Comparison of ENCODE assay signal across 8 cellular contexts in genomic region chr6:3356056-3356823, GRCh38.
A peak's percentile ranks its signal among the peaks of the same experiment; 100 is the strongest.
DNase-seq lines count a peak whose midpoint lies in the region; ATAC-seq, FAIRE-seq and TF ChIP-seq lines count a peak whose summit lies in the region.

No MANE protein-coding gene starts in this region.

- no peak for TF ChIP-seq POLR2A in H1 (IDR thresholded peaks at IDR 0.05; ENCODE audit: control extremely low read depth in 1 of 2, low read depth in 2 of 2, low read length in 2 of 2)

- POLR2A ChIA-PET in activated CD4-positive, alpha-beta memory T cell treated with anti-CD3 and anti-CD28 coated beads for 36 hours (lab: Charles Lee): no interaction called here
- POLR2A ChIA-PET in H1 (lab: Charles Lee; ENCODE audit: partially characterized antibody): interaction anchor here (0.8 to 1.8 kb wide), 4 partner anchors 8 to 1653 kb away, joined by 3 to 6 read pairs (median 4); no protein-coding TSS in a partner anchor

- peaks cover 22% of the 10 kb centered on the region for H3K4me1 Mint-ChIP-seq in activated CD4-positive, alpha-beta memory T cell treated with anti-CD3 and anti-CD28 coated beads for 36 hours (ENCODE audit: low read depth)

- H3K9me3 ChIP-seq in H1 (ENCODE audit: insufficient read depth in 2 of 2, low read depth in 1 of 2, low read length in 1 of 2): peaks cover 0 to 3% of the 10 kb centered on the region in 2 experiments; a peak in 1 of 4 replicates

- no peak overlapping the region for H3K23ac ChIP-seq in H1 (ENCODE audit: insufficient read length)

- DNase-seq in NCI-H226 (peak; percentile 45), H1 (ENCODE audit: low read depth in 1 of 2, low spot score in 2 of 2) (peak; percentile 43 to 71), middle frontal gyrus (ENCODE audit: extremely low spot score, low spot score) (peak; percentile 62)
- DNase-seq in activated CD4-positive, alpha-beta memory T cell treated with anti-CD3 and anti-CD28 coated beads for 36 hours: peak; percentile 71
- DNase-seq in stimulated activated CD8-positive, alpha-beta memory T cell treated with anti-CD3 and anti-CD28 coated beads, Interleukin-4, amount 100 ng/mL, for 4 hours (ENCODE audit: low read depth in 2 of 2, low spot score in 1 of 2): peak; percentile 10 to 21

- ATAC-seq in GM18502 (IDR thresholded peaks at IDR 0.05; ENCODE audit: poor library complexity, unreplicated experiment) (peak; percentile 90), HG03064 (IDR thresholded peaks at IDR 0.05; ENCODE audit: low read depth, unreplicated experiment) (peak; percentile 86)

- intact Hi-C loops in activated CD4-positive, alpha-beta memory T cell treated with anti-CD3 and anti-CD28 coated beads for 36 hours (cut with micrococcal nuclease): loop anchor here (2.0 to 5.0 kb wide), 2 partner anchors 15 to 101 kb away; partner anchors contain the start of gene SLC22A23

- no peaks in the 10 kb centered on the region for H3K27me3 Mint-ChIP-seq in activated CD4-positive, alpha-beta memory T cell treated with anti-CD3 and anti-CD28 coated beads for 36 hours

- H3K79me2 ChIP-seq in H1 (ENCODE audit: control insufficient read depth in 1 of 2, insufficient read depth in 2 of 2, low read length in 2 of 2): peaks cover 0 to 17% of the 10 kb centered on the region in 2 experiments; a peak in 3 of 4 replicates

- peak overlapping the region in 1 of 4 experiments; percentile 0; a peak in 2 of 7 replicates for H3K9ac ChIP-seq in H1 (replicated peaks in 1 of 4; ENCODE audit: extremely low read depth in 1 of 4, low read depth in 3 of 4, low read length in 3 of 4)

- H3K36me3 Mint-ChIP-seq in activated CD4-positive, alpha-beta memory T cell treated with anti-CD3 and anti-CD28 coated beads for 36 hours: no peaks in the 10 kb centered on the region

- peaks cover 9 to 22% (median 20%) of the 10 kb centered on the region in 4 experiments for H3K4me1 ChIP-seq in H1 (replicated peaks in 1 of 4; ENCODE audit: control insufficient read depth in 3 of 4, insufficient read depth in 4 of 4, low read length in 3 of 4)

- no peak overlapping the region for H2BK12ac ChIP-seq in H1 (ENCODE audit: low read depth, low read length)

- TF ChIP-seq CTCF in 22Rv1 (IDR thresholded peaks at IDR 0.05) (no peak), H1 (IDR thresholded peaks at IDR 0.05; ENCODE audit: control extremely low read depth in 1 of 3, insufficient read depth in 1 of 3, low read depth in 1 of 3, low read length in 3 of 3) (no peak)

- 0 out of 8 replicates have a peak, but pooled peaks cover 0 to 2% (median 0%) of the 10 kb centered on the region in 4 experiments for H3K36me3 ChIP-seq in H1 (ENCODE audit: control insufficient read depth in 2 of 4, insufficient read depth in 4 of 4, low read length in 3 of 4)

- peaks cover 5% of the 10 kb centered on the region for H3K79me1 ChIP-seq in H1 (ENCODE audit: low read depth, low read length)

- H3K9me3 Mint-ChIP-seq in activated CD4-positive, alpha-beta memory T cell treated with anti-CD3 and anti-CD28 coated beads for 36 hours: no peaks in the 10 kb centered on the region

- H3K18ac ChIP-seq in H1 (ENCODE audit: extremely low read depth, low read length): peak overlapping the region; percentile 3

- H3K27me3 ChIP-seq in H1 (replicated peaks in 1 of 4; ENCODE audit: control insufficient read depth in 3 of 4, extremely low read depth in 1 of 4, insufficient read depth in 3 of 4, low read length in 3 of 4): no peaks in the 10 kb centered on the region

- H3K4ac ChIP-seq in H1 (replicated peaks; ENCODE audit: insufficient read length, low read depth, low read length): no peak overlapping the region

- CTCF ChIA-PET in activated CD4-positive, alpha-beta memory T cell treated with anti-CD3 and anti-CD28 coated beads for 36 hours (lab: Charles Lee): no interaction called here
- CTCF ChIA-PET in H1 (lab: Charles Lee; ENCODE audit: partially characterized antibody): interaction anchor here (0.8 to 1.7 kb wide), 3 partner anchors 21 to 444 kb away, joined by 3 to 4 read pairs (median 3); no protein-coding TSS in a partner anchor

- 0 out of 2 replicates have a peak overlapping the region, but pooled peaks have one; percentile 16 for H2AFZ ChIP-seq in H1 (ENCODE audit: low read length)

- H4K5ac ChIP-seq in H1 (ENCODE audit: insufficient read length, low read depth, low read length): no peak overlapping the region

- H3K4me3 ChIP-seq in H1 (ENCODE audit: extremely low read depth in 1 of 4, insufficient read depth in 2 of 4, low read depth in 3 of 4, low read length in 4 of 4): peak overlapping the region; percentile 4 to 53 (median 29); a peak in 5 of 8 replicates

- H3K27ac ChIP-seq in 22Rv1: peak overlapping the region; percentile 95
- peak overlapping the region; percentile 57; the same call in 1 of the 2 replicates for H3K27ac ChIP-seq in H1 (ENCODE audit: low read depth, low read length)

- H2BK5ac ChIP-seq in H1 (ENCODE audit: low read depth, low read length): no peak overlapping the region

- no peak overlapping the region for H2BK20ac ChIP-seq in H1 (ENCODE audit: low read length)

- H3K4me2 ChIP-seq in H1 (ENCODE audit: insufficient read depth in 1 of 2, low read depth in 2 of 2, low read length in 2 of 2): peak overlapping the region; percentile 63 to 68

- TF ChIP-seq EP300 in H1 (IDR thresholded peaks at IDR 0.05; ENCODE audit: borderline replicate concordance in 1 of 2, low read depth in 2 of 2, low read length in 2 of 2): no peak

- H4K91ac ChIP-seq in H1 (replicated peaks; ENCODE audit: insufficient read length, low read length): no peak overlapping the region

- WGBS in H1 (ENCODE audit: extremely low coverage in 1 of 2, insufficient coverage in 1 of 2, insufficient read length in 1 of 2, insufficient replicate concordance in 2 of 2, low coverage in 1 of 2, low lambda C conversion rate in 2 of 2, missing lambda C conversion rate in 1 of 2), 2 experiments: 25% methylated on average over 15 of the region's 24 CpGs; no CpG with 5 or more reads in 1 of the 2 experiments

- H3K56ac ChIP-seq in H1 (replicated peaks; ENCODE audit: insufficient read length, low read depth, low read length): no peak overlapping the region

- H2BK120ac ChIP-seq in H1 (replicated peaks; ENCODE audit: low read depth, low read length): no peak overlapping the region

- H3K14ac ChIP-seq in H1 (ENCODE audit: insufficient read length): no peak overlapping the region

- TF ChIP-seq RAD21 in H1 (IDR thresholded peaks at IDR 0.05 in 1 of 2, conservative IDR thresholded peaks at IDR 0.05 in 1 of 2; ENCODE audit: low read depth in 2 of 2, low read length in 2 of 2): no peak

- H3K23me2 ChIP-seq in H1 (ENCODE audit: low read depth, low read length): 0 out of 2 replicates have a peak, but pooled peaks cover 2% of the 10 kb centered on the region

- no peak overlapping the region for H4K8ac ChIP-seq in H1 (ENCODE audit: extremely low read depth, insufficient read depth, low read length)

- H2BK15ac ChIP-seq in H1 (ENCODE audit: low read length): no peak overlapping the region; the same call in 1 of the 2 replicates

- H3K27ac Mint-ChIP-seq in activated CD4-positive, alpha-beta memory T cell treated with anti-CD3 and anti-CD28 coated beads for 36 hours: peak overlapping the region; percentile 75

- H3K4me3 Mint-ChIP-seq in activated CD4-positive, alpha-beta memory T cell treated with anti-CD3 and anti-CD28 coated beads for 36 hours: peak overlapping the region; percentile 64

- H4K20me1 ChIP-seq in H1 (replicated peaks in 1 of 2; ENCODE audit: control insufficient read depth in 1 of 2, insufficient read depth in 2 of 2, low read length in 2 of 2): peaks cover 2 to 5% of the 10 kb centered on the region in 2 experiments

- no peak overlapping the region for H2AK5ac ChIP-seq in H1 (ENCODE audit: low read depth, low read length)

- FAIRE-seq in H1 (lab: Jason Lieb, UNC): no peak

TF ChIP-seq in H1, 55 proteins besides CTCF, POLR2A, EP300 and RAD21:
- no peak for TF ChIP-seq SIRT6 (IDR thresholded peaks at IDR 0.05; ENCODE audit: low read length)
- peak; percentile 39 for TF ChIP-seq ASH2L (IDR thresholded peaks at IDR 0.05; ENCODE audit: low read length)
- TF ChIP-seq, protein P1, sequence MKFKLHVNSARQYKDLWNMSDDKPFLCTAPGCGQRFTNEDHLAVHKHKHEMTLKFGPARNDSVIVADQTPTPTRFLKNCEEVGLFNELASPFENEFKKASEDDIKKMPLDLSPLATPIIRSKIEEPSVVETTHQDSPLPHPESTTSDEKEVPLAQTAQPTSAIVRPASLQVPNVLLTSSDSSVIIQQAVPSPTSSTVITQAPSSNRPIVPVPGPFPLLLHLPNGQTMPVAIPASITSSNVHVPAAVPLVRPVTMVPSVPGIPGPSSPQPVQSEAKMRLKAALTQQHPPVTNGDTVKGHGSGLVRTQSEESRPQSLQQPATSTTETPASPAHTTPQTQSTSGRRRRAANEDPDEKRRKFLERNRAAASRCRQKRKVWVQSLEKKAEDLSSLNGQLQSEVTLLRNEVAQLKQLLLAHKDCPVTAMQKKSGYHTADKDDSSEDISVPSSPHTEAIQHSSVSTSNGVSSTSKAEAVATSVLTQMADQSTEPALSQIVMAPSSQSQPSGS (IDR thresholded peaks at IDR 0.05; ENCODE audit: low read length): no peak
- no peak for TF ChIP-seq CHD2 (IDR thresholded peaks at IDR 0.05; ENCODE audit: low read length)
- no peak for TF ChIP-seq POU5F1 (IDR thresholded peaks at IDR 0.05; ENCODE audit: low read depth, low read length)
- TF ChIP-seq MAFK (IDR thresholded peaks at IDR 0.05; ENCODE audit: low read depth, low read length): no peak
- TF ChIP-seq SP1 (IDR thresholded peaks at IDR 0.05; ENCODE audit: low read depth, low read length): no peak
- no peak for TF ChIP-seq CEBPB (IDR thresholded peaks at IDR 0.05; ENCODE audit: low read depth, low read length)
- no peak for TF ChIP-seq KDM1A (IDR thresholded peaks at IDR 0.05; ENCODE audit: borderline replicate concordance, low read length)
- 0 out of 2 replicates have a peak, but pooled peaks have one; percentile 22 for TF ChIP-seq TBP (IDR thresholded peaks at IDR 0.05; ENCODE audit: low read depth, low read length)
- no peak for TF ChIP-seq EGR1 (IDR thresholded peaks at IDR 0.05; ENCODE audit: borderline replicate concordance, low read depth, low read length)
- peak; percentile 7; the same call in 1 of the 2 replicates for TF ChIP-seq BACH1 (IDR thresholded peaks at IDR 0.05; ENCODE audit: low read length)
- TF ChIP-seq EZH2 (IDR thresholded peaks at IDR 0.05; ENCODE audit: low read depth, low read length, severe bottlenecking): no peak
- no peak for TF ChIP-seq SIX5 (IDR thresholded peaks at IDR 0.05; ENCODE audit: low read depth, low read length)

Comparison
In these comparisons a context has a peak if more than half of its experiments do, and no peak if none do; other contexts are left out.
1. Peak in every context shown above with its lines: DNase-seq, ATAC-seq, H3K4me3 ChIP-seq and H3K27ac ChIP-seq.
2. DNase-seq: peak in every context shown above with its lines; median percentile 71 in activated CD4-positive, alpha-beta memory T cell treated with anti-CD3 and anti-CD28 coated beads for 36 hours; 62 in middle frontal gyrus; 57 in H1; 45 in NCI-H226; 16 in stimulated activated CD8-positive, alpha-beta memory T cell treated with anti-CD3 and anti-CD28 coated beads, Interleukin-4, amount 100 ng/mL, for 4 hours.